1 cellular context compared by ENCODE assay signal in genomic region chr16:1762879-1763520, GRCh38.
TF ChIP-seq lines count a peak whose summit lies in the region.

No MANE protein-coding gene starts in this region.

TF ChIP-seq in WTC11, 78 proteins besides CTCF, POLR2A, EP300 and RAD21 (continued from another document):
- TF ChIP-seq ZSCAN18 (CRISPR knock-in tag; IDR thresholded peaks at IDR 0.05), result no peak
- TF ChIP-seq GTF2I (CRISPR knock-in tag; conservative IDR thresholded peaks at IDR 0.05), result no peak
- no peak for TF ChIP-seq ZNF121 (CRISPR knock-in tag; IDR thresholded peaks at IDR 0.05)
- TF ChIP-seq ZBTB21 (CRISPR knock-in tag; IDR thresholded peaks at IDR 0.05; ENCODE audit: borderline replicate concordance), result no peak
